1 cellular context compared by ENCODE assay signal in the genomic region with DNA sequence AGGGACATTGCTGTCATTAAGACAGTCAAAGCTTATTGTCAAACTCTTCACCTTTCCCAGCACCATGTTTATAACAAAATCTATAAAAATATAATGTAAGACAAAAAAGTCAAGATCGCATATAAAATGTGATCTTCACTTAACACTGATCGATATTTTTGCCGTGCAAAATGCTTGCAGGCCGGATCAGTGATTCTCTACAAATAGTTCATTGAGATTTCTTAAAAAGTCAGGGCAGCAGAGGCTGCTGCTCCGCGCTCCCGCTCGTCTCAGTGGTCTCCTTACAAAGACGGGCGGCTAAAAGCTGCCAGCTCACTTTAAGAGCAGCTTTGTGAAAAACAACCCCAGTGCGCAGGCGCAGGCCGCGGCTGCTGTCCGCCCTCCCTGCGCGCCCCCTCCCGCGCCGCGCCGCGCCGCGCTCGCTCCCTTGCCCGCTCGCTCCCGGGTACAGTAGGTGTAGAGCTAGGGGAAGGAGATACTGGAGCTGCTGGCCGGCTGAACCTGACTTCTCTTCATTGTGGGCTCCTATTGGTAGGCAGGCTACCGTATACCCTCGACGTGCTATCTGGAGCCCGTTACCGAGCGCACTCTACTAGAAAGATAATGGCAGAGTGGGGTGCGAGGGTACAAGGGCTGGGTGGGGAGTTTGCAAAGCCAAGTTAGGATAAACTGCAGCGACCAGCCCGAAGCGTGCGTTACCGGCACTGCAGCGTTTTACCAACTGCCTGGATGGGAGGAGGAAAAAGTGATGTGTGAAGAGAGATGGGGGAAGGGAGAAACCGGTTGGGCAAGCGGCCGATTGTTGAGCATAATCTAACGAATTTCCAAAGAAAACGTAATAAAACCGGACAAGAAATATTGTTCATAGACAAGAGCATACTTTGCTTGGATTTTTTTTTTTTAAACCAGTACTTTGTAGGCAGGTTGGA.
TF ChIP-seq lines count a peak whose summit lies in the region.

A gene with protein sequence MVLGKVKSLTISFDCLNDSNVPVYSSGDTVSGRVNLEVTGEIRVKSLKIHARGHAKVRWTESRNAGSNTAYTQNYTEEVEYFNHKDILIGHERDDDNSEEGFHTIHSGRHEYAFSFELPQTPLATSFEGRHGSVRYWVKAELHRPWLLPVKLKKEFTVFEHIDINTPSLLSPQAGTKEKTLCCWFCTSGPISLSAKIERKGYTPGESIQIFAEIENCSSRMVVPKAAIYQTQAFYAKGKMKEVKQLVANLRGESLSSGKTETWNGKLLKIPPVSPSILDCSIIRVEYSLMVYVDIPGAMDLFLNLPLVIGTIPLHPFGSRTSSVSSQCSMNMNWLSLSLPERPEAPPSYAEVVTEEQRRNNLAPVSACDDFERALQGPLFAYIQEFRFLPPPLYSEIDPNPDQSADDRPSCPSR (minus strand): TSS at position 291 of the 929 bp plus-strand sequence. CDS start 225 bp downstream, at position 66.

TF ChIP-seq in GM12878, 131 proteins besides CTCF, POLR2A, EP300 and RAD21 (continued from another document):
- TF ChIP-seq BCLAF1 (IDR thresholded peaks at IDR 0.05) (no peak), ETV6 (conservative IDR thresholded peaks at IDR 0.05 in 1 of 2, IDR thresholded peaks at IDR 0.05 in 1 of 2; ENCODE audit: borderline replicate concordance in 1 of 2, low read depth in 1 of 2) (no peak), YY1 (IDR thresholded peaks at IDR 0.05; ENCODE audit: low read depth, low read length) (peak; percentile 24; the same call in 1 of the 2 replicates), GATAD2B (conservative IDR thresholded peaks at IDR 0.05; ENCODE audit: low read depth) (0 out of 2 replicates have a peak, but pooled peaks have one; percentile 30), CBX5 (IDR thresholded peaks at IDR 0.05; ENCODE audit: low read depth) (0 out of 2 replicates have a peak, but pooled peaks have one; percentile 48), CBX3 (IDR thresholded peaks at IDR 0.05; ENCODE audit: borderline replicate concordance, low read depth) (no peak), TCF12 (IDR thresholded peaks at IDR 0.05; ENCODE audit: low read depth, low read length) (peak; percentile 82), POLR2AphosphoS2 (IDR thresholded peaks at IDR 0.05; ENCODE audit: low read depth, low read length) (peak; percentile 92), HDAC2 (IDR thresholded peaks at IDR 0.05) (no peak), BCL3 (IDR thresholded peaks at IDR 0.05; ENCODE audit: borderline replicate concordance, insufficient read depth, low read depth, low read length, poor library complexity, severe bottlenecking) (peak; percentile 10), CREM (IDR thresholded peaks at IDR 0.05; ENCODE audit: low read depth) (0 out of 2 replicates have a peak, but pooled peaks have one; percentile 25)
- TF ChIP-seq, protein P1, sequence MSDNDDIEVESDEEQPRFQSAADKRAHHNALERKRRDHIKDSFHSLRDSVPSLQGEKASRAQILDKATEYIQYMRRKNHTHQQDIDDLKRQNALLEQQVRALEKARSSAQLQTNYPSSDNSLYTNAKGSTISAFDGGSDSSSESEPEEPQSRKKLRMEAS (IDR thresholded peaks at IDR 0.05; ENCODE audit: low read depth, low read length) = peak; percentile 43; the same call in 1 of the 2 replicates
